8 cellular contexts compared by ENCODE assay signal in the genomic region with DNA sequence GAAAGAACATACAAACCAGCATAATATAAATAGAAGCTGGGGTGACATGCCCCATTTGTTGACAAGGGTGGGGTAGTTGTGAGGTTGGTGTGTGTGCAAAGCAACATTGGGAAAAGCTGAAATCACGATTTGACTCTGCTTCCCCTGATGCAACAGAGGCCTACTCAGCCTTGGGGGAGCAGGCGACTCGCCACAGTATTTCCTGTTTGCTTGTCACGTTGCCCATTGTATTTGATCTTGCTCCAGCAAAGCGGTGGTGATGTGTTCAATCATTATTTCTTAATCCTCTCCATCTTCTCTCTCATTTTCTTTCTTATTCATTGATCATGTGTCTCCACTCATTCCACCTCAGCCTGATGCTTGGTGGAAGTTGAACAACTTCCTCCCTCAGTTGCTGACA.
DNase-seq lines count a peak whose midpoint lies in the region; ATAC-seq and TF ChIP-seq lines count a peak whose summit lies in the region.

No MANE protein-coding gene starts in this region.

- no peak overlapping the region for H3K27ac Mint-ChIP-seq in chondrocyte (ENCODE audit: unreplicated experiment)

- H3K9me3 ChIP-seq in IMR-90 (ENCODE audit: control insufficient read depth, insufficient read depth, low read length) (no peaks in the 10 kb centered on the region), thoracic aorta (no peaks in the 10 kb centered on the region)

- no peaks in the 10 kb centered on the region for H3K36me3 Mint-ChIP-seq in chondrocyte (ENCODE audit: low read depth)

- no peak for TF ChIP-seq CTCF in IMR-90 (conservative IDR thresholded peaks at IDR 0.05; ENCODE audit: low read depth, low read length)
- TF ChIP-seq CTCF in thoracic aorta (IDR thresholded peaks at IDR 0.05), result no peak
- TF ChIP-seq CTCF in chondrocyte (IDR thresholded peaks at IDR 0.05), result no peak

- H3K9ac ChIP-seq in IMR-90 (ENCODE audit: low read depth, low read length), result no peak overlapping the region; the same call in 1 of the 2 replicates

- H3K27ac ChIP-seq in IMR-90 (ENCODE audit: insufficient read depth, low read length) (peak overlapping the region; percentile 86), thoracic aorta (peak overlapping the region; percentile 48 to 69)

- 42% methylated on average over 4 of the region's 5 CpGs; no CpG with 5 or more reads in 1 of the 2 experiments for WGBS in IMR-90 (ENCODE audit: extremely low coverage in 2 of 2, insufficient read length in 1 of 2), 2 experiments

- peak overlapping the region; percentile 87 for H2BK120ac ChIP-seq in IMR-90 (ENCODE audit: low read depth, low read length)

- H3K18ac ChIP-seq in IMR-90 (ENCODE audit: low read depth, low read length), result peak overlapping the region; percentile 66

- dilution Hi-C loops in IMR-90 (cut with HindIII; ENCODE audit: low sequenced_read_pairs, unreplicated experiment), result no loop called here

- H3K9me1 ChIP-seq in IMR-90 (ENCODE audit: insufficient read depth, low read length), result peaks cover 21% of the 10 kb centered on the region

- in situ Hi-C loops in IMR-90 (cut with MboI; ENCODE audit: low sequenced_read_pairs), result no loop called here

- no peak for TF ChIP-seq RAD21 in IMR-90 (IDR thresholded peaks at IDR 0.05; ENCODE audit: low read length)

- H3K36me3 ChIP-seq in IMR-90 (ENCODE audit: control insufficient read depth, insufficient read depth, low read length) (no peaks in the 10 kb centered on the region), thoracic aorta (no peaks in the 10 kb centered on the region)

- peak overlapping the region; percentile 86 for H2AK5ac ChIP-seq in IMR-90 (ENCODE audit: low read depth, low read length)

- H4K8ac ChIP-seq in IMR-90 (ENCODE audit: low read depth in 2 of 2, low read length in 2 of 2), result peak overlapping the region; percentile 19 to 84; a peak in 3 of 4 replicates

- CTCF ChIA-PET in IMR-90 (lab: Yijun Ruan, JAX), result interaction anchor here (0.5 to 1.1 kb wide), 3 partner anchors 14 to 52 kb away, joined by 3 read pairs; no protein-coding TSS in a partner anchor

- peak overlapping the region; percentile 68 for H3K4me2 ChIP-seq in IMR-90 (ENCODE audit: low read depth, low read length)

- H3K4me1 Mint-ChIP-seq in chondrocyte (ENCODE audit: low read depth), result peaks cover 43% of the 10 kb centered on the region

- no TSS peak for BruUV-seq in IMR-90 (replicated peaks; lab: Mats Ljungman, UMichigan)

- intact Hi-C loops in IMR-90 (cut with micrococcal nuclease), result no loop called here

- no peaks in the 10 kb centered on the region for H3K9me3 Mint-ChIP-seq in chondrocyte (ENCODE audit: low read depth)

- peaks cover 0 to 3% of the 10 kb centered on the region in 2 experiments; a peak in 1 of 4 replicates for H3K79me1 ChIP-seq in IMR-90 (ENCODE audit: low read depth in 1 of 2, low read length in 2 of 2)

- ATAC-seq in GM18907 (IDR thresholded peaks at IDR 0.05; ENCODE audit: unreplicated experiment) (peak; percentile 88), IMR-90 (ENCODE audit: low read depth) (peak; percentile 27), thoracic aorta (ENCODE audit: insufficient number of reproducible peaks, low FRiP score, low read depth) (no peak)

- peak overlapping the region; percentile 84 for H2AFZ ChIP-seq in IMR-90 (replicated peaks; ENCODE audit: low read length, poor library complexity)

- H4K91ac ChIP-seq in IMR-90 (ENCODE audit: insufficient read depth, low read depth, low read length), result peak overlapping the region; percentile 83

- H3K4ac ChIP-seq in IMR-90 (ENCODE audit: low read depth, low read length), result peak overlapping the region; percentile 83

- H4K20me1 ChIP-seq in IMR-90 (ENCODE audit: insufficient read depth, low read length), result no peaks in the 10 kb centered on the region

- H3K27me3 Mint-ChIP-seq in chondrocyte (ENCODE audit: low read depth), result no peaks in the 10 kb centered on the region

- peak overlapping the region; percentile 84 for H3K14ac ChIP-seq in IMR-90 (replicated peaks; ENCODE audit: low read depth, low read length)

- H2BK20ac ChIP-seq in IMR-90 (ENCODE audit: low read depth, low read length), result peak overlapping the region; percentile 80

- DNase-seq in IMR-90 (peak; percentile 77), kidney tubule cell (ENCODE audit: low spot score) (peak; percentile 79), thoracic aorta (ENCODE audit: low spot score) (no peak), chondrocyte (ENCODE audit: low spot score) (no peak), ecto neural progenitor cell (ENCODE audit: low spot score) (no peak), anterior cingulate cortex (lab: John Stamatoyannopoulos, UW) (no peak)
- peak; percentile 39 for DNase-seq in activated T-cell treated with anti-CD3 and anti-CD28 coated beads, Interleukin-2, amount 50 U/mL, for 1 hour

- no peak for TF ChIP-seq POLR2A in IMR-90 (IDR thresholded peaks at IDR 0.05; ENCODE audit: low read depth, low read length)

- H3K4me1 ChIP-seq in IMR-90 (ENCODE audit: control insufficient read depth, insufficient read depth, low read length) (peaks cover 12% of the 10 kb centered on the region), thoracic aorta (ENCODE audit: control insufficient read depth in 1 of 2, low read depth in 2 of 2) (peaks cover 11 to 37% of the 10 kb centered on the region in 2 donors)

- H3K4me3 ChIP-seq in IMR-90 (ENCODE audit: insufficient read depth, low read depth, low read length), result no peak overlapping the region
- H3K4me3 ChIP-seq in thoracic aorta, result no peak overlapping the region

- no peak overlapping the region for H3K4me3 Mint-ChIP-seq in chondrocyte (ENCODE audit: unreplicated experiment)

- H4K5ac ChIP-seq in IMR-90 (ENCODE audit: low read depth, low read length), result peak overlapping the region; percentile 61; the same call in 1 of the 2 replicates

- no peaks in the 10 kb centered on the region for H3K27me3 ChIP-seq in IMR-90 (ENCODE audit: control insufficient read depth, insufficient read depth, low read length)
- H3K27me3 ChIP-seq in thoracic aorta (replicated peaks; ENCODE audit: insufficient read depth), result no peaks in the 10 kb centered on the region

- POLR2A ChIA-PET in IMR-90 (lab: Charles Lee; ENCODE audit: unreplicated experiment), result interaction anchor here (1.3 kb wide), 1 partner anchor 166 kb away, joined by 9 read pairs; the partner anchor contains the start of gene CITED2

- H2BK5ac ChIP-seq in IMR-90 (ENCODE audit: low read depth, low read length, poor library complexity, severe bottlenecking), result peak overlapping the region; percentile 96

- peak overlapping the region; percentile 64 for H3K56ac ChIP-seq in IMR-90 (ENCODE audit: extremely low read depth, insufficient read depth, low read length)

- peak overlapping the region; percentile 76 for H3K23ac ChIP-seq in IMR-90 (ENCODE audit: low read depth, low read length)

- peak overlapping the region; percentile 84; the same call in 2 of the 3 replicates for H2BK15ac ChIP-seq in IMR-90 (ENCODE audit: low read depth, low read length)

- H2AK9ac ChIP-seq in IMR-90 (replicated peaks; ENCODE audit: low read depth, low read length, poor library complexity), result no peak overlapping the region

TF ChIP-seq in IMR-90, 13 proteins besides CTCF, POLR2A, EP300 and RAD21:
- TF ChIP-seq RCOR1 (IDR thresholded peaks at IDR 0.05; ENCODE audit: insufficient replicate concordance, low read length) (no peak), CEBPB (IDR thresholded peaks at IDR 0.05; ENCODE audit: low read depth, low read length) (peak; percentile 84), BHLHE40 (IDR thresholded peaks at IDR 0.05; ENCODE audit: low read depth, low read length) (0 out of 2 replicates have a peak, but pooled peaks have one; percentile 6)
- TF ChIP-seq, protein P1, sequence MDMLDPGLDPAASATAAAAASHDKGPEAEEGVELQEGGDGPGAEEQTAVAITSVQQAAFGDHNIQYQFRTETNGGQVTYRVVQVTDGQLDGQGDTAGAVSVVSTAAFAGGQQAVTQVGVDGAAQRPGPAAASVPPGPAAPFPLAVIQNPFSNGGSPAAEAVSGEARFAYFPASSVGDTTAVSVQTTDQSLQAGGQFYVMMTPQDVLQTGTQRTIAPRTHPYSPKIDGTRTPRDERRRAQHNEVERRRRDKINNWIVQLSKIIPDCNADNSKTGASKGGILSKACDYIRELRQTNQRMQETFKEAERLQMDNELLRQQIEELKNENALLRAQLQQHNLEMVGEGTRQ (IDR thresholded peaks at IDR 0.05; ENCODE audit: low read depth, low read length), result 0 out of 2 replicates have a peak, but pooled peaks have one; percentile 2

Comparison
In these comparisons a context has a peak if more than half of its experiments do, and no peak if none do; other contexts are left out.
1. DNase-seq: peak in IMR-90 (single experiment), activated T-cell treated with anti-CD3 and anti-CD28 coated beads, Interleukin-2, amount 50 U/mL, for 1 hour (single experiment) and kidney tubule cell (single experiment); none in thoracic aorta (single experiment), chondrocyte (single experiment), ecto neural progenitor cell (single experiment) and anterior cingulate cortex (0 of 58).